Comparison of ENCODE assay signal across 24 cellular contexts in the genomic region with DNA sequence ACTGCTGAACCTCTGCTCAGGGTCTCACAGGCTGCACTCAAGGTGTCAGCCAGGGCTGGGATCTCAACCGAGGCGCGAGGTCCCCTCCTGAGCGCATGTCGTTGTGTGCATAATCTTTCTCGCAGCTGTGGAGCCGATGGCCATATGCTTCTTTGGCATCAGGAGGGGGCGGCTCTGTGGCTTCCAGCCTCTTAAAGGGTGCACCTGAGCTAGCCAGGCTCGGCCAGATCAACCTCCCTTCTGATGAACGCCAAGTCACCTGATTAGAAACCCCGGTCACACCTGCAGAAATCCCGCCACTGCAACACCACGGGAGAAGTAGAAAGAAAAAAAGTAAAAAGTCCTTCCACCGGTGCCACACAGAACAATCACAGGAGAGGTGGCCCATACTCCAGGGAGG. TPM values are rescaled to one million over a fixed set of nuclear protein-coding genes. Genes with fewer than 3 reads are reported as not detected.
DNase-seq lines count a peak whose midpoint lies in the region; ATAC-seq, FAIRE-seq and TF ChIP-seq lines count a peak whose summit lies in the region.
"Had no signal": no experiment of that assay in that cellular context is flagged by ENCODE, and none has a peak within 500 bp of the region (broad histone marks: within the 10 kb centered on the region; RNA-seq: fewer than 3 reads in every experiment).

No MANE protein-coding gene starts in this region.

- no peak overlapping the region for H3K14ac ChIP-seq in H1 (ENCODE audit: insufficient read length)

- TF ChIP-seq EP300 in H1 (IDR thresholded peaks at IDR 0.05; ENCODE audit: borderline replicate concordance in 1 of 2, low read depth in 2 of 2, low read length in 2 of 2) = no peak

- no peak overlapping the region for H2AFZ ChIP-seq in H1 (ENCODE audit: low read length)

- no peak for TF ChIP-seq CTCF in H1 (IDR thresholded peaks at IDR 0.05; ENCODE audit: control extremely low read depth in 1 of 3, insufficient read depth in 1 of 3, low read depth in 1 of 3, low read length in 3 of 3)

- H3K27ac ChIP-seq in BLaER1 (peak overlapping the region; percentile 96), H1 (ENCODE audit: low read depth, low read length) (no peak overlapping the region)
- H3K27ac ChIP-seq: brain microvascular endothelial cell, esophagus squamous epithelium, gastroesophageal sphincter had no signal

- WGBS in H1 (ENCODE audit: extremely low coverage in 1 of 2, insufficient coverage in 1 of 2, insufficient read length in 1 of 2, insufficient replicate concordance in 2 of 2, low coverage in 1 of 2, low lambda C conversion rate in 2 of 2, missing lambda C conversion rate in 1 of 2), 2 experiments = 84% methylated on average over 14 of the region's 14 CpGs; no CpG with 5 or more reads in 1 of the 2 experiments

- H3K36me3 ChIP-seq in BLaER1 (peaks cover 12% of the 10 kb centered on the region), H1 (ENCODE audit: control insufficient read depth in 2 of 4, insufficient read depth in 4 of 4, low read length in 3 of 4) (no peaks in the 10 kb centered on the region)

- H3K79me2 ChIP-seq in H1 (ENCODE audit: control insufficient read depth in 1 of 2, insufficient read depth in 2 of 2, low read length in 2 of 2) = no peaks in the 10 kb centered on the region

- no peak overlapping the region for H4K8ac ChIP-seq in H1 (ENCODE audit: extremely low read depth, insufficient read depth, low read length)

- H3K27me3 ChIP-seq in BLaER1 (no peaks in the 10 kb centered on the region), H1 (replicated peaks in 1 of 4; ENCODE audit: control insufficient read depth in 3 of 4, extremely low read depth in 1 of 4, insufficient read depth in 3 of 4, low read length in 3 of 4) (no peaks in the 10 kb centered on the region; a peak in 1 of 7 replicates)
- H3K27me3 ChIP-seq: brain microvascular endothelial cell had no signal

- CTCF ChIA-PET in H1 (lab: Charles Lee; ENCODE audit: partially characterized antibody) = no interaction called here

- H4K20me1 ChIP-seq in BLaER1 (no peaks in the 10 kb centered on the region), H1 (replicated peaks in 1 of 2; ENCODE audit: control insufficient read depth in 1 of 2, insufficient read depth in 2 of 2, low read length in 2 of 2) (no peaks in the 10 kb centered on the region)

- peak overlapping the region; percentile 84 for H3K9ac ChIP-seq in BLaER1
- H3K9ac ChIP-seq in H1 (replicated peaks in 1 of 4; ENCODE audit: extremely low read depth in 1 of 4, low read depth in 3 of 4, low read length in 3 of 4) = no peak overlapping the region

- no peak for ATAC-seq in HG03280 (IDR thresholded peaks at IDR 0.05; ENCODE audit: unreplicated experiment)
- ATAC-seq: activated CD8-positive, alpha-beta T cell treated with anti-CD3 and anti-CD28 coated beads for 36 hours; gastroesophageal sphincter had no signal

- H3K23me2 ChIP-seq in H1 (ENCODE audit: low read depth, low read length) = no peaks in the 10 kb centered on the region

- 0 out of 2 replicates have a peak overlapping the region, but pooled peaks have one; percentile 61 for H2BK15ac ChIP-seq in H1 (ENCODE audit: low read length)

- 0 out of 2 replicates have a peak overlapping the region, but pooled peaks have one; percentile 43 for H2BK12ac ChIP-seq in H1 (ENCODE audit: low read depth, low read length)

- peaks cover 80% of the 10 kb centered on the region for H3K4me1 ChIP-seq in BLaER1
- H3K4me1 ChIP-seq in H1 (replicated peaks in 1 of 4; ENCODE audit: control insufficient read depth in 3 of 4, insufficient read depth in 4 of 4, low read length in 3 of 4) = peaks cover 3 to 26% (median 19%) of the 10 kb centered on the region in 4 experiments
- H3K4me1 ChIP-seq: gastroesophageal sphincter had no signal

- no peak overlapping the region for H3K23ac ChIP-seq in H1 (ENCODE audit: insufficient read length)

- H2BK20ac ChIP-seq in H1 (ENCODE audit: low read length) = peak overlapping the region; percentile 61; the same call in 1 of the 2 replicates

- H4K91ac ChIP-seq in H1 (replicated peaks; ENCODE audit: insufficient read length, low read length) = no peak overlapping the region

- TF ChIP-seq RAD21 in H1 (IDR thresholded peaks at IDR 0.05 in 1 of 2, conservative IDR thresholded peaks at IDR 0.05 in 1 of 2; ENCODE audit: low read depth in 2 of 2, low read length in 2 of 2) = no peak

- no peak overlapping the region for H2BK120ac ChIP-seq in H1 (replicated peaks; ENCODE audit: low read depth, low read length)

- H2AK5ac ChIP-seq in H1 (ENCODE audit: low read depth, low read length) = no peak overlapping the region

- H3K4me3 ChIP-seq in BLaER1 (peak overlapping the region; percentile 44), H1 (ENCODE audit: extremely low read depth in 1 of 4, insufficient read depth in 2 of 4, low read depth in 3 of 4, low read length in 4 of 4) (no peak overlapping the region)
- H3K4me3 ChIP-seq: esophagus squamous epithelium, gastroesophageal sphincter, lung had no signal

- H3K18ac ChIP-seq in H1 (ENCODE audit: extremely low read depth, low read length) = no peak overlapping the region

- FAIRE-seq in H1 (lab: Jason Lieb, UNC) = no peak
- FAIRE-seq: keratinocyte, small intestine had no signal

- no peak overlapping the region for H3K56ac ChIP-seq in H1 (replicated peaks; ENCODE audit: insufficient read length, low read depth, low read length)

- no peak for TF ChIP-seq POLR2A in H1 (IDR thresholded peaks at IDR 0.05; ENCODE audit: control extremely low read depth in 1 of 2, low read depth in 2 of 2, low read length in 2 of 2)

- H3K9me3 ChIP-seq in BLaER1 = no peaks in the 10 kb centered on the region
- no peaks in the 10 kb centered on the region for H3K9me3 ChIP-seq in H1 (ENCODE audit: insufficient read depth in 2 of 2, low read depth in 1 of 2, low read length in 1 of 2)
- H3K9me3 ChIP-seq: esophagus squamous epithelium, gastroesophageal sphincter had no signal

- POLR2A ChIA-PET in H1 (lab: Charles Lee; ENCODE audit: partially characterized antibody) = no interaction called here

- H3K4ac ChIP-seq in H1 (replicated peaks; ENCODE audit: insufficient read length, low read depth, low read length) = no peak overlapping the region

- no peaks in the 10 kb centered on the region for H3K79me1 ChIP-seq in H1 (ENCODE audit: low read depth, low read length)

- DNase-seq in DMS53 treated with DMSO at 0.1 percent for 48 hours (lab: John Stamatoyannopoulos, UW; ENCODE audit: unreplicated experiment) (peak; percentile 43), NCI-H524 (lab: John Stamatoyannopoulos, UW) (peak; percentile 56 to 90), H1 (ENCODE audit: low read depth in 1 of 2, low spot score in 2 of 2) (no peak), foreskin melanocyte (no peak), T-helper 1 cell (no peak), NCI-H345 treated with DMSO at 0.1 percent for 48 hours (lab: John Stamatoyannopoulos, UW; ENCODE audit: unreplicated experiment) (no peak)
- DNase-seq: activated CD8-positive, alpha-beta T cell treated with anti-CD3 and anti-CD28 coated beads for 36 hours; brain microvascular endothelial cell; CD4-positive, alpha-beta T cell; esophagus squamous epithelium; IMR-90; NCI-H446 treated with DMSO at 0.1 percent for 48 hours; small intestine; stimulated activated CD4-positive, alpha-beta T cell treated with anti-CD3 and anti-CD28 coated beads, Interleukin-2, amount 100 ng/mL, for 48 hours; stimulated activated naive B cell treated with anti-CD40 and anti-IgM and Interleukin-4, amounts not matched to agents 10 μg/mL and 1 μg/mL and 100 μg/mL, for 72 hours; T1000 had no signal

- H2BK5ac ChIP-seq in H1 (ENCODE audit: low read depth, low read length) = no peak overlapping the region

- H4K5ac ChIP-seq in H1 (ENCODE audit: insufficient read length, low read depth, low read length) = no peak overlapping the region

- peak overlapping the region; percentile 94 for H3K4me2 ChIP-seq in BLaER1
- no peak overlapping the region for H3K4me2 ChIP-seq in H1 (ENCODE audit: insufficient read depth in 1 of 2, low read depth in 2 of 2, low read length in 2 of 2)

RNA-seq across cellular contexts. Expression of a gene that starts 9.8 kb away (rescaled TPM):
- total RNA-seq in H1 (2021; fragmentation: NEBNext Ultra II Directional; extraction: Animal tissue kit (Norgen Biotek cat#: 25700)) = 6.6 and 7.8 TPM in 2 replicates
- polyA plus RNA-seq in H1 (2011; rRNA removed) = 7.0 and 10.4 TPM in 2 replicates
- 8.8 TPM for polyA plus RNA-seq in H1 (2011; cell fraction: cytosol; rRNA removed)
- polyA plus RNA-seq in H1 (2011; cell fraction: nucleus; rRNA removed) = 16.5 TPM
- polyA plus RNA-seq in H1 (2012, experiment 1 of 2) = 2.6 to 7.9 TPM (median 6.3 TPM) in 4 replicates
- polyA plus RNA-seq in H1 (2012, experiment 2 of 2) = 6.3 TPM
- 10.9 TPM for polyA plus RNA-seq in H1 (2013, experiment 1 of 2)
- 10.2 TPM for polyA plus RNA-seq in H1 (2013, experiment 2 of 2)
- 0.32 and 0.71 TPM in 2 replicates for polyA minus RNA-seq in H1 (2011; rRNA and poly(A)+ RNA removed)
- 2.3 TPM for polyA minus RNA-seq in H1 (2011; cell fraction: cytosol; rRNA and poly(A)+ RNA removed)
- polyA minus RNA-seq in H1 (2011; cell fraction: nucleus; rRNA and poly(A)+ RNA removed) = 3.9 TPM
- total RNA-seq: CD4-positive, alpha-beta T cell; gastroesophageal sphincter; IMR-90 had no signal

RNA-seq across cellular contexts. Expression of a gene that starts 14.9 kb away (rescaled TPM):
- 28.2 and 28.8 TPM in 2 replicates for total RNA-seq in H1 (2021; fragmentation: NEBNext Ultra II Directional; extraction: Animal tissue kit (Norgen Biotek cat#: 25700))
- 34.6 and 52.8 TPM in 2 replicates for polyA plus RNA-seq in H1 (2011; rRNA removed)
- 28.3 TPM for polyA plus RNA-seq in H1 (2011; cell fraction: cytosol; rRNA removed)
- 78.3 TPM for polyA plus RNA-seq in H1 (2011; cell fraction: nucleus; rRNA removed)
- 20.3 to 25.4 TPM (median 23.6 TPM) in 4 replicates for polyA plus RNA-seq in H1 (2012, experiment 1 of 2)
- polyA plus RNA-seq in H1 (2012, experiment 2 of 2) = 28.0 TPM
- polyA plus RNA-seq in H1 (2013, experiment 1 of 2) = 32.2 TPM
- 33.2 TPM for polyA plus RNA-seq in H1 (2013, experiment 2 of 2)
- 17.1 and 17.9 TPM in 2 replicates for polyA minus RNA-seq in H1 (2011; rRNA and poly(A)+ RNA removed)
- polyA minus RNA-seq in H1 (2011; cell fraction: cytosol; rRNA and poly(A)+ RNA removed) = 22.5 TPM
- polyA minus RNA-seq in H1 (2011; cell fraction: nucleus; rRNA and poly(A)+ RNA removed) = 15.5 TPM

RNA-seq across cellular contexts. Expression of a gene that starts 26.0 kb away (rescaled TPM):
- total RNA-seq in H1 (2021; fragmentation: NEBNext Ultra II Directional; extraction: Animal tissue kit (Norgen Biotek cat#: 25700)) = 74.7 and 83.6 TPM in 2 replicates
- polyA plus RNA-seq in H1 (2011; rRNA removed) = 85.2 and 180 TPM in 2 replicates
- 47.7 TPM for polyA plus RNA-seq in H1 (2011; cell fraction: cytosol; rRNA removed)
- polyA plus RNA-seq in H1 (2011; cell fraction: nucleus; rRNA removed) = 210 TPM
- polyA plus RNA-seq in H1 (2012, experiment 1 of 2) = 52.2 to 75.7 TPM (median 70.6 TPM) in 4 replicates
- polyA plus RNA-seq in H1 (2012, experiment 2 of 2) = 62.9 TPM
- polyA plus RNA-seq in H1 (2013, experiment 1 of 2) = 113 TPM
- 117 TPM for polyA plus RNA-seq in H1 (2013, experiment 2 of 2)
- 14.7 and 15.1 TPM in 2 replicates for polyA minus RNA-seq in H1 (2011; rRNA and poly(A)+ RNA removed)
- polyA minus RNA-seq in H1 (2011; cell fraction: cytosol; rRNA and poly(A)+ RNA removed) = 22.3 TPM
- 61.8 TPM for polyA minus RNA-seq in H1 (2011; cell fraction: nucleus; rRNA and poly(A)+ RNA removed)

RNA-seq across cellular contexts. Expression of a gene that starts 42.5 kb away (rescaled TPM):
- 23.1 and 23.5 TPM in 2 replicates for total RNA-seq in H1 (2021; fragmentation: NEBNext Ultra II Directional; extraction: Animal tissue kit (Norgen Biotek cat#: 25700))
- 12.4 and 22.2 TPM in 2 replicates for polyA plus RNA-seq in H1 (2011; rRNA removed)
- 14.3 TPM for polyA plus RNA-seq in H1 (2011; cell fraction: cytosol; rRNA removed)
- 29.4 TPM for polyA plus RNA-seq in H1 (2011; cell fraction: nucleus; rRNA removed)
- 10.6 to 15.2 TPM (median 13.5 TPM) in 4 replicates for polyA plus RNA-seq in H1 (2012, experiment 1 of 2)
- 19.6 TPM for polyA plus RNA-seq in H1 (2012, experiment 2 of 2)
- polyA plus RNA-seq in H1 (2013, experiment 1 of 2) = 10.4 TPM
- polyA plus RNA-seq in H1 (2013, experiment 2 of 2) = 9.2 TPM
- polyA minus RNA-seq in H1 (2011; rRNA and poly(A)+ RNA removed) = 5.1 and 10.5 TPM in 2 replicates
- polyA minus RNA-seq in H1 (2011; cell fraction: cytosol; rRNA and poly(A)+ RNA removed) = 9.8 TPM
- 15.7 TPM for polyA minus RNA-seq in H1 (2011; cell fraction: nucleus; rRNA and poly(A)+ RNA removed)

RNA-seq across cellular contexts. Expression of a gene that starts 58.5 kb away (rescaled TPM):
- 0.60 and 0.77 TPM in 2 replicates for total RNA-seq in H1 (2021; fragmentation: NEBNext Ultra II Directional; extraction: Animal tissue kit (Norgen Biotek cat#: 25700))
- 0.89 and 2.2 TPM in 2 replicates for polyA plus RNA-seq in H1 (2011; rRNA removed)
- polyA plus RNA-seq in H1 (2011; cell fraction: cytosol; rRNA removed) = 1.1 TPM
- polyA plus RNA-seq in H1 (2011; cell fraction: nucleus; rRNA removed) = 1.5 TPM
- polyA plus RNA-seq in H1 (2012, experiment 1 of 2) = 0.88 to 1.4 TPM (median 1.3 TPM) in 4 replicates
- polyA plus RNA-seq in H1 (2012, experiment 2 of 2) = 0.79 TPM
- 0.45 TPM for polyA plus RNA-seq in H1 (2013, experiment 1 of 2)
- polyA plus RNA-seq in H1 (2013, experiment 2 of 2) = 0.64 TPM
- polyA minus RNA-seq in H1 (2011; rRNA and poly(A)+ RNA removed) = 0.54 and 0.69 TPM in 2 replicates
- 1.2 TPM for polyA minus RNA-seq in H1 (2011; cell fraction: cytosol; rRNA and poly(A)+ RNA removed)
- polyA minus RNA-seq in H1 (2011; cell fraction: nucleus; rRNA and poly(A)+ RNA removed) = 2.4 TPM
- total RNA-seq: activated CD8-positive, alpha-beta T cell treated with anti-CD3 and anti-CD28 coated beads for 36 hours; CD4-positive, alpha-beta T cell; Daoy; esophagus squamous epithelium; H4; IMR-90; temporal lobe had no signal
- polyA plus RNA-seq: keratinocyte had no signal

Comparison
In these comparisons a context has a peak if more than half of its experiments do, and no peak if none do; other contexts are left out.
1. DNase-seq: peak in DMS53 treated with DMSO at 0.1 percent for 48 hours (single experiment) and NCI-H524 (2 of 2); none in H1 (0 of 2), foreskin melanocyte (single experiment), T-helper 1 cell (0 of 5) and NCI-H345 treated with DMSO at 0.1 percent for 48 hours (single experiment).